Comparison of ENCODE assay signal across 22 cellular contexts in genomic region chr6:130752292-130752691, GRCh38.
A peak's percentile ranks its signal among the peaks of the same experiment; 100 is the strongest.
DNase-seq lines count a peak whose midpoint lies in the region; ATAC-seq and TF ChIP-seq lines count a peak whose summit lies in the region.
"Had no signal": no experiment of that assay in that cellular context is flagged by ENCODE, and none has a peak within 500 bp of the region (broad histone marks: within the 10 kb centered on the region; RNA-seq: fewer than 3 reads in every experiment).

No MANE protein-coding gene starts in this region.

- H3K79me1 ChIP-seq in IMR-90 (ENCODE audit: low read depth in 1 of 2, low read length in 2 of 2) = no peaks in the 10 kb centered on the region

- H2BK15ac ChIP-seq in IMR-90 (ENCODE audit: low read depth, low read length) = no peak overlapping the region

- H4K20me1 ChIP-seq in IMR-90 (ENCODE audit: insufficient read depth, low read length) = no peaks in the 10 kb centered on the region

- no peak overlapping the region for H4K5ac ChIP-seq in IMR-90 (ENCODE audit: low read depth, low read length)

- H3K9me3 ChIP-seq in IMR-90 (ENCODE audit: control insufficient read depth, insufficient read depth, low read length) (peaks cover 6% of the 10 kb centered on the region), right atrium auricular region (peaks cover 6 to 9% of the 10 kb centered on the region in 2 donors)
- H3K9me3 ChIP-seq: A549, HAP-1 had no signal

- H3K4me3 ChIP-seq in AG10803 (ENCODE audit: low read length) (no peak overlapping the region), IMR-90 (ENCODE audit: insufficient read depth, low read depth, low read length) (no peak overlapping the region), skeletal muscle cell (ENCODE audit: low read depth, low read length) (no peak overlapping the region), right atrium auricular region (no peak overlapping the region)
- H3K4me3 ChIP-seq: A549, GM12878, GM23338, HAP-1, Peyer's patch had no signal

- no peak overlapping the region for H3K4ac ChIP-seq in IMR-90 (ENCODE audit: low read depth, low read length)

- intact Hi-C loops in IMR-90 (cut with micrococcal nuclease) = no loop called here

- CTCF ChIA-PET in IMR-90 (lab: Yijun Ruan, JAX) = no interaction called here

- in situ Hi-C loops in IMR-90 (cut with MboI; ENCODE audit: low sequenced_read_pairs) = loop anchor here (25.0 kb wide), 1 partner anchor 690 kb away; no protein-coding TSS in a partner anchor

- no peak for ATAC-seq in IMR-90 (ENCODE audit: low read depth)
- ATAC-seq: A549, GM12878, GM23338, SK-N-SH treated with all-trans-retinoic acid at 6 μM for 48 hours had no signal

- TF ChIP-seq RAD21 in IMR-90 (IDR thresholded peaks at IDR 0.05; ENCODE audit: low read length) = no peak

- H3K27ac ChIP-seq in IMR-90 (ENCODE audit: insufficient read depth, low read length) (no peak overlapping the region), right atrium auricular region (no peak overlapping the region)
- H3K27ac ChIP-seq: A549, C4-2B, Peyer's patch had no signal

- no TSS peak for BruUV-seq in IMR-90 (replicated peaks; lab: Mats Ljungman, UMichigan)

- H3K36me3 ChIP-seq in IMR-90 (ENCODE audit: control insufficient read depth, insufficient read depth, low read length) = no peaks in the 10 kb centered on the region
- no peaks in the 10 kb centered on the region for H3K36me3 ChIP-seq in right atrium auricular region
- H3K36me3 ChIP-seq: HAP-1, Peyer's patch had no signal

- H4K91ac ChIP-seq in IMR-90 (ENCODE audit: insufficient read depth, low read depth, low read length) = no peak overlapping the region

- WGBS in IMR-90 (ENCODE audit: extremely low coverage in 2 of 2, insufficient read length in 1 of 2), 2 experiments = no CpG with 5 or more reads among the region's 4 CpGs

- dilution Hi-C loops in IMR-90 (cut with HindIII; ENCODE audit: low sequenced_read_pairs, unreplicated experiment) = no loop called here

- H3K56ac ChIP-seq in IMR-90 (ENCODE audit: extremely low read depth, insufficient read depth, low read length) = no peak overlapping the region

- no peak overlapping the region for H3K23ac ChIP-seq in IMR-90 (ENCODE audit: low read depth, low read length)

- H2AK9ac ChIP-seq in IMR-90 (replicated peaks; ENCODE audit: low read depth, low read length, poor library complexity) = no peak overlapping the region

- TF ChIP-seq POLR2A in IMR-90 (IDR thresholded peaks at IDR 0.05; ENCODE audit: low read depth, low read length) = no peak

- no peak overlapping the region for H2AFZ ChIP-seq in IMR-90 (replicated peaks; ENCODE audit: low read length, poor library complexity)
- H2AFZ ChIP-seq: GM23338 had no signal

- no peak for TF ChIP-seq CTCF in AG10803 (conservative IDR thresholded peaks at IDR 0.05; ENCODE audit: low read length)
- TF ChIP-seq CTCF in IMR-90 (conservative IDR thresholded peaks at IDR 0.05; ENCODE audit: low read depth, low read length) = no peak
- TF ChIP-seq CTCF in right atrium auricular region (IDR thresholded peaks at IDR 0.05) = no peak

- POLR2A ChIA-PET in IMR-90 (lab: Charles Lee; ENCODE audit: unreplicated experiment) = no interaction called here

- no peak overlapping the region for H2BK120ac ChIP-seq in IMR-90 (ENCODE audit: low read depth, low read length)

- H3K4me1 ChIP-seq in IMR-90 (ENCODE audit: control insufficient read depth, insufficient read depth, low read length) (peaks cover 1% of the 10 kb centered on the region; the same call in 1 of the 2 replicates), right atrium auricular region (no peaks in the 10 kb centered on the region)
- H3K4me1 ChIP-seq: A549, HAP-1, Peyer's patch had no signal

- DNase-seq in AG10803 (ENCODE audit: low read depth) = peak; percentile 81
- no peak for DNase-seq in IMR-90
- peak; percentile 44 for DNase-seq in fibroblast of peridontal ligament (ENCODE audit: extremely low read depth)
- peak; percentile 28 for DNase-seq in skeletal muscle cell (ENCODE audit: low read depth)
- no peak for DNase-seq in OCI-M2 (lab: John Stamatoyannopoulos, UW; ENCODE audit: unreplicated experiment)
- DNase-seq in right atrium auricular region (ENCODE audit: low spot score) = no peak
- DNase-seq in activated CD4-positive, alpha-beta T cell treated with anti-CD3 and anti-CD28 coated beads, Interleukin-2, amount 50 U/mL, for 1 hour = no peak
- DNase-seq: DMS53; NCI-H1105; NCI-H146; NCI-H2029; NCI-H2227 treated with DMSO at 0.1 percent for 48 hours; NCI-H510A; NCI-H748 treated with DMSO at 0.1 percent for 48 hours; NK-92 treated with Interleukin-12 subunit alpha and Interleukin-12 subunit beta, amount 100 ng/mL, for 24 hours; Peyer's patch had no signal

- H3K9ac ChIP-seq in IMR-90 (ENCODE audit: low read depth, low read length) = no peak overlapping the region

- H3K4me2 ChIP-seq in IMR-90 (ENCODE audit: low read depth, low read length) = no peak overlapping the region
- H3K4me2 ChIP-seq: A549, GM23338 had no signal

- H3K9me1 ChIP-seq in IMR-90 (ENCODE audit: insufficient read depth, low read length) = no peaks in the 10 kb centered on the region

- H3K27me3 ChIP-seq in IMR-90 (ENCODE audit: control insufficient read depth, insufficient read depth, low read length) (no peaks in the 10 kb centered on the region; the same call in 1 of the 2 replicates), right atrium auricular region (no peaks in the 10 kb centered on the region)
- H3K27me3 ChIP-seq: Peyer's patch had no signal

- no peak overlapping the region for H3K18ac ChIP-seq in IMR-90 (ENCODE audit: low read depth, low read length)

- H3K14ac ChIP-seq in IMR-90 (replicated peaks; ENCODE audit: low read depth, low read length) = no peak overlapping the region

- H2BK5ac ChIP-seq in IMR-90 (ENCODE audit: low read depth, low read length, poor library complexity, severe bottlenecking) = no peak overlapping the region

- no peak overlapping the region for H4K8ac ChIP-seq in IMR-90 (ENCODE audit: low read depth in 2 of 2, low read length in 2 of 2)

- no peak overlapping the region for H2AK5ac ChIP-seq in IMR-90 (ENCODE audit: low read depth, low read length)

- no peak overlapping the region for H2BK20ac ChIP-seq in IMR-90 (ENCODE audit: low read depth, low read length)

TF ChIP-seq in IMR-90, 13 proteins besides CTCF, POLR2A, EP300 and RAD21:
- TF ChIP-seq RCOR1 (IDR thresholded peaks at IDR 0.05; ENCODE audit: insufficient replicate concordance, low read length) = no peak
- TF ChIP-seq USF2 (IDR thresholded peaks at IDR 0.05; ENCODE audit: low read depth, low read length) = no peak
- peak; percentile 78 for TF ChIP-seq CEBPB (IDR thresholded peaks at IDR 0.05; ENCODE audit: low read depth, low read length)

Comparison
In these comparisons a context has a peak if more than half of its experiments do, and no peak if none do; other contexts are left out.
1. DNase-seq: peak in AG10803 (single experiment), fibroblast of peridontal ligament (single experiment) and skeletal muscle cell (single experiment); none in IMR-90 (single experiment), OCI-M2 (single experiment), right atrium auricular region (single experiment) and activated CD4-positive, alpha-beta T cell treated with anti-CD3 and anti-CD28 coated beads, Interleukin-2, amount 50 U/mL, for 1 hour (single experiment).